8 cellular contexts compared by ENCODE assay signal in the genomic region with DNA sequence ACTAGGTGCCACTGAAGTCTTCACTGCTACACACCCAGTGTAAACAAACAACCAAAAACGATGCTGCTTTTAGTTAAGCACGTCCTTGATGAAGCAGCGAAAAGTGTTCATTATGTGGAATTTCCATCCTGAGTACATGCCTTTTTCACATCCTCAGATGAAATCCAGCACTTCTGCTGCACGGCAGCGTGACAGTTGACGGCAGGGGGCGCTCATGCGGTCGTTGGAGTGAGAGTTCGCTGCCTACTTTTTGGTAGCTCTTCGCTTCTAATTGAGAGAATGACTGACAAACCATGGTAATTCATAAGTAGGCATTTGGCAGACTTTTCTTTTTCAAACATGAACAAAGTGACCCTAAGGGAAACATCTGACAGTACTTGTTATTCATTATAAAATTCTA. TPM values are rescaled to one million over a fixed set of nuclear protein-coding genes. Genes with fewer than 3 reads are reported as not detected.
DNase-seq lines count a peak whose midpoint lies in the region; ATAC-seq and TF ChIP-seq lines count a peak whose summit lies in the region.

No MANE protein-coding gene starts in this region.

- no peak for ATAC-seq in GM19023 (IDR thresholded peaks at IDR 0.05; ENCODE audit: unreplicated experiment)

- H3K4me3 ChIP-seq in astrocyte of the spinal cord (ENCODE audit: low read depth, low read length): no peak overlapping the region

- peak; percentile 60 for TF ChIP-seq CTCF in astrocyte of the spinal cord (IDR thresholded peaks at IDR 0.05; ENCODE audit: low read depth, low read length)

- in situ Hi-C loops in astrocyte of the spinal cord (cut with HindIII; ENCODE audit: low sequenced_read_pairs): no loop called here

- DNase-seq in GM04504 (ENCODE audit: low read depth) (peak; percentile 40), NCI-H460 (ENCODE audit: extremely low read depth, low read depth) (peak; percentile 22), astrocyte of the spinal cord (ENCODE audit: low read depth, low spot score) (no peak), iris pigment epithelial cell (ENCODE audit: low read depth) (peak; percentile 10), NCI-H446 treated with DMSO at 0.1 percent for 48 hours (lab: John Stamatoyannopoulos, UW) (no peak), DMS79 treated with DMSO at 0.1 percent for 48 hours (lab: John Stamatoyannopoulos, UW) (no peak)
- DNase-seq in stimulated activated CD8-positive, alpha-beta memory T cell treated with anti-CD3 and anti-CD28 coated beads, Interleukin-4, amount 100 ng/mL, for 48 hours: peak; percentile 59

RNA-seq across cellular contexts. Expression of a gene that starts 55.2 kb away (rescaled TPM):
- total RNA-seq in NCI-H460 (2014; rRNA removed; shearing (Covaris generic)): not detected in 2 replicates
- not detected in 2 replicates for polyA plus RNA-seq in NCI-H460 (2014; cell fraction: nucleus; rRNA removed)

Comparison
In these comparisons a context has a peak if more than half of its experiments do, and no peak if none do; other contexts are left out.
1. DNase-seq: peak in GM04504 (single experiment), NCI-H460 (single experiment), iris pigment epithelial cell (single experiment) and stimulated activated CD8-positive, alpha-beta memory T cell treated with anti-CD3 and anti-CD28 coated beads, Interleukin-4, amount 100 ng/mL, for 48 hours (single experiment); none in astrocyte of the spinal cord (single experiment), NCI-H446 treated with DMSO at 0.1 percent for 48 hours (single experiment) and DMS79 treated with DMSO at 0.1 percent for 48 hours (single experiment).